8 cellular contexts compared by ENCODE assay signal in genomic region chr11:60831143-60831500, GRCh38. TPM values are rescaled to one million over a fixed set of nuclear protein-coding genes. Genes with fewer than 3 reads are reported as not detected.
DNase-seq lines count a peak whose midpoint lies in the region; ATAC-seq and TF ChIP-seq lines count a peak whose summit lies in the region.

No MANE protein-coding gene starts in this region.

- H3K9ac ChIP-seq in BLaER1: no peak overlapping the region

- H3K36me3 ChIP-seq in BLaER1 (no peaks in the 10 kb centered on the region), esophagus squamous epithelium (no peaks in the 10 kb centered on the region)

- H3K4me3 Mint-ChIP-seq in nephron: no peak overlapping the region

- H4K20me1 ChIP-seq in BLaER1: no peaks in the 10 kb centered on the region

- peak overlapping the region in 1 of 3 experiments; percentile 8 for H3K27ac Mint-ChIP-seq in nephron

- no peaks in the 10 kb centered on the region for H3K27me3 ChIP-seq in BLaER1
- H3K27me3 ChIP-seq in esophagus squamous epithelium: peaks cover 0 to 6% (median 0%) of the 10 kb centered on the region in 4 donors

- WGBS in esophagus squamous epithelium, 2 donors: 8 to 18% methylated on average over 8 of the region's 8 CpGs

- H3K27ac ChIP-seq in BLaER1: no peak overlapping the region; the same call in 1 of the 2 replicates
- H3K27ac ChIP-seq in esophagus squamous epithelium: no peak overlapping the region

- H3K4me1 Mint-ChIP-seq in nephron: no peaks in the 10 kb centered on the region

- H3K9me3 Mint-ChIP-seq in nephron: no peaks in the 10 kb centered on the region

- peaks cover 4% of the 10 kb centered on the region for H3K27me3 Mint-ChIP-seq in nephron (ENCODE audit: low read depth)

- H3K4me2 ChIP-seq in BLaER1: peak overlapping the region; percentile 42

- no peak for TF ChIP-seq POLR2A in esophagus squamous epithelium (IDR thresholded peaks at IDR 0.05)

- TF ChIP-seq EP300 in Ishikawa (IDR thresholded peaks at IDR 0.05; ENCODE audit: borderline replicate concordance): no peak

- H3K36me3 Mint-ChIP-seq in nephron (ENCODE audit: low read depth): no peaks in the 10 kb centered on the region

- H3K4me1 ChIP-seq in BLaER1 (peaks cover 15% of the 10 kb centered on the region), esophagus squamous epithelium (peaks cover 0 to 8% (median 0%) of the 10 kb centered on the region in 3 donors)

- intact Hi-C loops in esophagus squamous epithelium (cut with DNase I): no loop called here

- H3K4me3 ChIP-seq in BLaER1: no peak overlapping the region
- H3K4me3 ChIP-seq in esophagus squamous epithelium: no peak overlapping the region

- peak; percentile 42 for DNase-seq in OCI-M2 (lab: John Stamatoyannopoulos, UW; ENCODE audit: unreplicated experiment)
- DNase-seq in activated T-cell treated with anti-CD3 and anti-CD28 coated beads, Interleukin-2, amount 50 U/mL, for 1 hour: peak; percentile 81
- DNase-seq in esophagus squamous epithelium (lab: John Stamatoyannopoulos, UW): peak; percentile 43
- peak; percentile 30 to 78 (median 70) for DNase-seq in stimulated activated naive CD4-positive, alpha-beta T cell (lab: John Stamatoyannopoulos, UW)

- H3K9me3 ChIP-seq in BLaER1: no peaks in the 10 kb centered on the region
- no peaks in the 10 kb centered on the region for H3K9me3 ChIP-seq in esophagus squamous epithelium

- peak; percentile 67 for ATAC-seq in GM19324 (IDR thresholded peaks at IDR 0.05; ENCODE audit: low FRiP score, unreplicated experiment)

- TF ChIP-seq RAD21 in Ishikawa (IDR thresholded peaks at IDR 0.05; ENCODE audit: low read depth): peak; percentile 95

- TF ChIP-seq CTCF in esophagus squamous epithelium (IDR thresholded peaks at IDR 0.05) (peak; percentile 91 to 98 (median 94)), nephron (IDR thresholded peaks at IDR 0.05; ENCODE audit: unreplicated experiment in 3 of 3) (peak; percentile 84 to 92 (median 86))

TF ChIP-seq in Ishikawa, 13 proteins besides CTCF, POLR2A, EP300 and RAD21:
- no peak for TF ChIP-seq CREB1 (IDR thresholded peaks at IDR 0.05; ENCODE audit: low read depth)
- no peak for TF ChIP-seq TAF1 (IDR thresholded peaks at IDR 0.05; ENCODE audit: low read depth)
- no peak for TF ChIP-seq ZBTB7A (IDR thresholded peaks at IDR 0.05; ENCODE audit: low read depth)
- TF ChIP-seq, protein P1, sequence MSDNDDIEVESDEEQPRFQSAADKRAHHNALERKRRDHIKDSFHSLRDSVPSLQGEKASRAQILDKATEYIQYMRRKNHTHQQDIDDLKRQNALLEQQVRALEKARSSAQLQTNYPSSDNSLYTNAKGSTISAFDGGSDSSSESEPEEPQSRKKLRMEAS (IDR thresholded peaks at IDR 0.05): no peak
- TF ChIP-seq NFIC (IDR thresholded peaks at IDR 0.05): no peak
- no peak for TF ChIP-seq TEAD4 (IDR thresholded peaks at IDR 0.05)
- TF ChIP-seq TCF12 (IDR thresholded peaks at IDR 0.05; ENCODE audit: low read depth): no peak
- no peak for TF ChIP-seq YY1 (IDR thresholded peaks at IDR 0.05; ENCODE audit: low read depth)
- TF ChIP-seq, protein P2, sequence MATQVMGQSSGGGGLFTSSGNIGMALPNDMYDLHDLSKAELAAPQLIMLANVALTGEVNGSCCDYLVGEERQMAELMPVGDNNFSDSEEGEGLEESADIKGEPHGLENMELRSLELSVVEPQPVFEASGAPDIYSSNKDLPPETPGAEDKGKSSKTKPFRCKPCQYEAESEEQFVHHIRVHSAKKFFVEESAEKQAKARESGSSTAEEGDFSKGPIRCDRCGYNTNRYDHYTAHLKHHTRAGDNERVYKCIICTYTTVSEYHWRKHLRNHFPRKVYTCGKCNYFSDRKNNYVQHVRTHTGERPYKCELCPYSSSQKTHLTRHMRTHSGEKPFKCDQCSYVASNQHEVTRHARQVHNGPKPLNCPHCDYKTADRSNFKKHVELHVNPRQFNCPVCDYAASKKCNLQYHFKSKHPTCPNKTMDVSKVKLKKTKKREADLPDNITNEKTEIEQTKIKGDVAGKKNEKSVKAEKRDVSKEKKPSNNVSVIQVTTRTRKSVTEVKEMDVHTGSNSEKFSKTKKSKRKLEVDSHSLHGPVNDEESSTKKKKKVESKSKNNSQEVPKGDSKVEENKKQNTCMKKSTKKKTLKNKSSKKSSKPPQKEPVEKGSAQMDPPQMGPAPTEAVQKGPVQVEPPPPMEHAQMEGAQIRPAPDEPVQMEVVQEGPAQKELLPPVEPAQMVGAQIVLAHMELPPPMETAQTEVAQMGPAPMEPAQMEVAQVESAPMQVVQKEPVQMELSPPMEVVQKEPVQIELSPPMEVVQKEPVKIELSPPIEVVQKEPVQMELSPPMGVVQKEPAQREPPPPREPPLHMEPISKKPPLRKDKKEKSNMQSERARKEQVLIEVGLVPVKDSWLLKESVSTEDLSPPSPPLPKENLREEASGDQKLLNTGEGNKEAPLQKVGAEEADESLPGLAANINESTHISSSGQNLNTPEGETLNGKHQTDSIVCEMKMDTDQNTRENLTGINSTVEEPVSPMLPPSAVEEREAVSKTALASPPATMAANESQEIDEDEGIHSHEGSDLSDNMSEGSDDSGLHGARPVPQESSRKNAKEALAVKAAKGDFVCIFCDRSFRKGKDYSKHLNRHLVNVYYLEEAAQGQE (IDR thresholded peaks at IDR 0.05; ENCODE audit: low read depth): no peak
- TF ChIP-seq, protein P3, sequence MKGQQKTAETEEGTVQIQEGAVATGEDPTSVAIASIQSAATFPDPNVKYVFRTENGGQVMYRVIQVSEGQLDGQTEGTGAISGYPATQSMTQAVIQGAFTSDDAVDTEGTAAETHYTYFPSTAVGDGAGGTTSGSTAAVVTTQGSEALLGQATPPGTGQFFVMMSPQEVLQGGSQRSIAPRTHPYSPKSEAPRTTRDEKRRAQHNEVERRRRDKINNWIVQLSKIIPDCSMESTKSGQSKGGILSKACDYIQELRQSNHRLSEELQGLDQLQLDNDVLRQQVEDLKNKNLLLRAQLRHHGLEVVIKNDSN (IDR thresholded peaks at IDR 0.05): no peak
- TF ChIP-seq EGR1 (IDR thresholded peaks at IDR 0.05): no peak
- TF ChIP-seq CEBPB (IDR thresholded peaks at IDR 0.05): no peak
- TF ChIP-seq FOXM1 (IDR thresholded peaks at IDR 0.05; ENCODE audit: borderline replicate concordance, low read depth): no peak

RNA-seq across cellular contexts. Expression of gene CCDC86, which starts 10.8 kb away (rescaled TPM):
- total RNA-seq in esophagus squamous epithelium: 10 to 100 TPM; 11.8 to 38.0 (median 24.4) TPM

RNA-seq across cellular contexts. Expression of gene PTGDR2, which starts 24.6 kb away (rescaled TPM):
- total RNA-seq in esophagus squamous epithelium: 1 to 10 TPM in 1 of 4 donors, under 1 TPM in 2, not detected in 1; 0.31 to 2.7 (median 0.85) TPM

RNA-seq across cellular contexts. Expression of gene ZP1, which starts 36.2 kb away (rescaled TPM):
- not detected for total RNA-seq in esophagus squamous epithelium

RNA-seq across cellular contexts. Expression of gene MS4A10, which starts 46.0 kb away (rescaled TPM):
- total RNA-seq in esophagus squamous epithelium: not detected
